19 cellular contexts compared by ENCODE assay signal in the genomic region with DNA sequence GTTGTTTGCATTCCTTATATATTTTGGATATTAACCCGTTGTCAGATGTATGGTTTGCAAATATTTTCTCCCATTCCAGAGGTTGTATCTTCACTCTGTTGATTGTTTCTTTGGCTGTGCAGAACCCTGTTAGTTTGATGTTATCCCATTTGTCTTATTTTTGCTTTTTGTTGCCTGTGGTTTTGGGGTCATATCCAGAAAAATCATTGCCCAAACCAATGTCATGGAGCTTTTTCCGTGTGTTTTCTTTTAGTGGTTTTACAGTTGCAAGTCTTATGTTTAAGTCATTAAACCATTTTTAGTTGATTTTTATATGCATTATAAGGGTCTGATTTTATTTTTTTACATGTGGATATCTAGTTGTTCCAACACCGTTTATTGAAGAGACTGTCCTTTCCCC. TPM values are rescaled to one million over a fixed set of nuclear protein-coding genes. Genes with fewer than 3 reads are reported as not detected.
A peak's percentile ranks its signal among the peaks of the same experiment; 100 is the strongest.
DNase-seq lines count a peak whose midpoint lies in the region; ATAC-seq and TF ChIP-seq lines count a peak whose summit lies in the region.
"Had no signal": no experiment of that assay in that cellular context is flagged by ENCODE, and none has a peak within 500 bp of the region (broad histone marks: within the 10 kb centered on the region; RNA-seq: fewer than 3 reads in every experiment).

No MANE protein-coding gene starts in this region.

- no peak overlapping the region for H3K27ac ChIP-seq in effector memory CD4-positive, alpha-beta T cell (ENCODE audit: insufficient read depth, low read length, poor library complexity, severe bottlenecking)
- no peak overlapping the region for H3K27ac ChIP-seq in gastrocnemius medialis
- H3K27ac ChIP-seq: RWPE1 had no signal

- no peak for TF ChIP-seq POLR2A in gastrocnemius medialis (IDR thresholded peaks at IDR 0.05)

- in situ Hi-C loops in gastrocnemius medialis (cut with MboI; ENCODE audit: low sequenced_read_pairs in 4 of 4): no loop called here

- ATAC-seq in gastrocnemius medialis: no peak
- ATAC-seq: HepG2, PC-3 had no signal

- DNase-seq in AG10803 (ENCODE audit: low read depth) (peak; percentile 64), LHCN-M2 (ENCODE audit: low read depth) (peak; percentile 56), choroid plexus epithelial cell (ENCODE audit: low read depth) (peak; percentile 2), osteocyte (ENCODE audit: extremely low spot score, unreplicated experiment) (no peak), gastrocnemius medialis (no peak), OCI-M2 (lab: John Stamatoyannopoulos, UW; ENCODE audit: unreplicated experiment) (no peak)
- DNase-seq in effector memory CD4-positive, alpha-beta T cell: no peak
- DNase-seq: Caco-2; CD4-positive, alpha-beta T cell; GF-D8; KBM-7; MV-4-11; NCI-H187 treated with DMSO at 0.1 percent for 48 hours; NCI-H2227 treated with DMSO at 0.1 percent for 48 hours; NCI-H510A treated with DMSO at 0.1 percent for 48 hours; NCI-H774; PC-3 had no signal

- peaks cover 14% of the 10 kb centered on the region for H3K36me3 ChIP-seq in effector memory CD4-positive, alpha-beta T cell (ENCODE audit: control insufficient read depth, insufficient read depth, low read length)
- H3K36me3 ChIP-seq in gastrocnemius medialis: peaks cover 2 to 32% of the 10 kb centered on the region in 2 donors

- H3K4me3 Mint-ChIP-seq in osteocyte (ENCODE audit: unreplicated experiment): no peak overlapping the region
- H3K4me3 Mint-ChIP-seq: CD4-positive, alpha-beta T cell had no signal

- H3K4me1 Mint-ChIP-seq in osteocyte (ENCODE audit: unreplicated experiment): peaks cover 9% of the 10 kb centered on the region

- H3K27me3 Mint-ChIP-seq in osteocyte (ENCODE audit: unreplicated experiment): no peaks in the 10 kb centered on the region
- H3K27me3 Mint-ChIP-seq: CD4-positive, alpha-beta T cell had no signal

- peaks cover 29% of the 10 kb centered on the region for H3K9me3 Mint-ChIP-seq in osteocyte (ENCODE audit: unreplicated experiment)
- H3K9me3 Mint-ChIP-seq: CD4-positive, alpha-beta T cell had no signal

- intact Hi-C loops in gastrocnemius medialis (cut with DNase I; ENCODE audit: low total_unique reads): no loop called here

- peak overlapping the region; percentile 20 for H3K27ac Mint-ChIP-seq in osteocyte (ENCODE audit: unreplicated experiment)
- H3K27ac Mint-ChIP-seq: CD4-positive, alpha-beta T cell had no signal

- H3K9me3 ChIP-seq in effector memory CD4-positive, alpha-beta T cell (ENCODE audit: control insufficient read depth, low read length): no peaks in the 10 kb centered on the region
- H3K9me3 ChIP-seq in gastrocnemius medialis: no peaks in the 10 kb centered on the region
- H3K9me3 ChIP-seq: Caco-2 had no signal

- no peak overlapping the region for H3K4me3 ChIP-seq in AG10803 (ENCODE audit: low read length)
- no peak overlapping the region for H3K4me3 ChIP-seq in choroid plexus epithelial cell (ENCODE audit: low read depth, low read length)
- no peak overlapping the region for H3K4me3 ChIP-seq in effector memory CD4-positive, alpha-beta T cell (ENCODE audit: insufficient read depth, low read depth, low read length, poor library complexity, severe bottlenecking)
- no peak overlapping the region for H3K4me3 ChIP-seq in gastrocnemius medialis

- H3K36me3 Mint-ChIP-seq in osteocyte (ENCODE audit: unreplicated experiment): peaks cover 70% of the 10 kb centered on the region

- TF ChIP-seq CTCF in AG10803 (conservative IDR thresholded peaks at IDR 0.05; ENCODE audit: low read length) (no peak), choroid plexus epithelial cell (conservative IDR thresholded peaks at IDR 0.05; ENCODE audit: low read depth, low read length) (no peak), osteocyte (IDR thresholded peaks at IDR 0.05) (no peak), gastrocnemius medialis (IDR thresholded peaks at IDR 0.05 in 4 of 5, conservative IDR thresholded peaks at IDR 0.05 in 1 of 5) (no peak)

- no peaks in the 10 kb centered on the region for H3K27me3 ChIP-seq in effector memory CD4-positive, alpha-beta T cell (replicated peaks; ENCODE audit: control insufficient read depth, insufficient read depth, low read length, poor library complexity, severe bottlenecking)
- H3K27me3 ChIP-seq in gastrocnemius medialis: no peaks in the 10 kb centered on the region

- H3K4me1 ChIP-seq in effector memory CD4-positive, alpha-beta T cell (ENCODE audit: control insufficient read depth, insufficient read depth, low read length, poor library complexity, severe bottlenecking): no peaks in the 10 kb centered on the region
- H3K4me1 ChIP-seq in gastrocnemius medialis: no peaks in the 10 kb centered on the region
- H3K4me1 ChIP-seq: Caco-2 had no signal

RNA-seq across cellular contexts. Expression of a gene that starts 35.8 kb away (rescaled TPM):
- total RNA-seq in LHCN-M2 (2014; rRNA removed) (22.8 and 26.0 TPM in 2 replicates), osteocyte (44.3 and 45.9 TPM in 2 replicates), gastrocnemius medialis (10 to 100 TPM; 27.7 to 40.5 (median 29.3) TPM)
- 16.3 TPM for polyA plus RNA-seq in LHCN-M2 (2012)

RNA-seq across cellular contexts. Expression of a gene that starts 46.3 kb away (rescaled TPM):
- total RNA-seq in LHCN-M2 (2014; rRNA removed) (22.8 and 26.9 TPM in 2 replicates), osteocyte (12.3 and 15.6 TPM in 2 replicates), gastrocnemius medialis (10 to 100 TPM in 3 of 4 donors, 1 to 10 TPM in 1; 9.7 to 27.4 (median 12.9) TPM)
- 8.6 TPM for polyA plus RNA-seq in LHCN-M2 (2012)

Comparison
In these comparisons a context has a peak if more than half of its experiments do, and no peak if none do; other contexts are left out.
1. DNase-seq: peak in AG10803 (single experiment), LHCN-M2 (single experiment) and choroid plexus epithelial cell (single experiment); none in osteocyte (single experiment), effector memory CD4-positive, alpha-beta T cell (0 of 3), gastrocnemius medialis (0 of 2) and OCI-M2 (single experiment).